ENCODE assay signal across 1 cellular context in genomic region chr17:59840908-59841666, GRCh38.
A peak's percentile ranks its signal among the peaks of the same experiment; 100 is the strongest.
TF ChIP-seq lines count a peak whose summit lies in the region.

No MANE protein-coding gene starts in this region.

TF ChIP-seq in K562, 482 proteins besides CTCF, POLR2A, EP300 and RAD21 (continued from another document and continues in another):
- TF ChIP-seq UBTF (IDR thresholded peaks at IDR 0.05; ENCODE audit: borderline replicate concordance in 1 of 2, low read depth in 2 of 2, low read length in 2 of 2) (no peak), CXXC5 (CRISPR knock-in tag; IDR thresholded peaks at IDR 0.05) (no peak), KDM2B (CRISPR knock-in tag; IDR thresholded peaks at IDR 0.05) (no peak), RB1 (IDR thresholded peaks at IDR 0.05; ENCODE audit: low read depth) (no peak), ZBTB33 (CRISPR knock-in tag; IDR thresholded peaks at IDR 0.05) (no peak), CREM (IDR thresholded peaks at IDR 0.05; ENCODE audit: low read depth) (no peak), ZNF384 (IDR thresholded peaks at IDR 0.05; ENCODE audit: low read depth, low read length) (no peak), ZNF395 (CRISPR knock-in tag; IDR thresholded peaks at IDR 0.05) (no peak), ATF7 (IDR thresholded peaks at IDR 0.05) (no peak), ZNF551 (CRISPR knock-in tag; IDR thresholded peaks at IDR 0.05) (peak; percentile 42; the same call in 1 of the 2 replicates), ZNF41 (CRISPR knock-in tag; conservative IDR thresholded peaks at IDR 0.05) (no peak), IFI16 (CRISPR knock-in tag; IDR thresholded peaks at IDR 0.05) (no peak), RREB1 (CRISPR knock-in tag; IDR thresholded peaks at IDR 0.05) (no peak), JUN (IDR thresholded peaks at IDR 0.05; ENCODE audit: borderline replicate concordance, low read depth, low read length) (no peak), JUN (CRISPR knock-in tag; IDR thresholded peaks at IDR 0.05; ENCODE audit: borderline replicate concordance) (no peak), POLR2AphosphoS5 (IDR thresholded peaks at IDR 0.05; ENCODE audit: control insufficient read depth, insufficient read depth, low read depth, low read length) (peak; percentile 84), PTTG1 (tag; IDR thresholded peaks at IDR 0.05; ENCODE audit: low read depth) (no peak), MAFF (IDR thresholded peaks at IDR 0.05; ENCODE audit: low read length) (no peak), HDGF (IDR thresholded peaks at IDR 0.05) (no peak), ZNF766 (CRISPR knock-in tag; conservative IDR thresholded peaks at IDR 0.05) (no peak), ARID1B (IDR thresholded peaks at IDR 0.05) (peak; percentile 30), ZBTB34 (CRISPR knock-in tag; IDR thresholded peaks at IDR 0.05) (no peak), RBM15 (IDR thresholded peaks at IDR 0.05; ENCODE audit: insufficient read depth, low read length) (no peak), ZNF639 (CRISPR knock-in tag; conservative IDR thresholded peaks at IDR 0.05 in 1 of 2, IDR thresholded peaks at IDR 0.05 in 1 of 2) (no peak), EZH2 (IDR thresholded peaks at IDR 0.05; ENCODE audit: borderline replicate concordance, low read depth, low read length) (no peak), IRF2 (CRISPR knock-in tag; IDR thresholded peaks at IDR 0.05) (no peak), FOXA3 (CRISPR knock-in tag; conservative IDR thresholded peaks at IDR 0.05 in 1 of 2, IDR thresholded peaks at IDR 0.05 in 1 of 2) (no peak; a peak in 1 of 4 replicates), ZBTB11 (CRISPR knock-in tag; IDR thresholded peaks at IDR 0.05) (peak in 1 of 3 experiments; percentile 92; a peak in 3 of 6 replicates), RBM25 (IDR thresholded peaks at IDR 0.05; ENCODE audit: low read depth, low read length, severe bottlenecking) (no peak), ZBTB5 (IDR thresholded peaks at IDR 0.05) (no peak), ZNF165 (CRISPR knock-in tag; IDR thresholded peaks at IDR 0.05; ENCODE audit: borderline replicate concordance) (no peak), DMBX1 (CRISPR knock-in tag; IDR thresholded peaks at IDR 0.05; ENCODE audit: borderline replicate concordance) (peak; percentile 25; the same call in 1 of the 2 replicates), SETDB1 (IDR thresholded peaks at IDR 0.05; ENCODE audit: low read length) (no peak), TOE1 (IDR thresholded peaks at IDR 0.05; ENCODE audit: borderline replicate concordance) (peak; percentile 13; the same call in 1 of the 2 replicates), TOE1 (CRISPR knock-in tag; IDR thresholded peaks at IDR 0.05; ENCODE audit: borderline replicate concordance, low read depth) (no peak)
